26 cellular contexts compared by ENCODE assay signal in the genomic region with DNA sequence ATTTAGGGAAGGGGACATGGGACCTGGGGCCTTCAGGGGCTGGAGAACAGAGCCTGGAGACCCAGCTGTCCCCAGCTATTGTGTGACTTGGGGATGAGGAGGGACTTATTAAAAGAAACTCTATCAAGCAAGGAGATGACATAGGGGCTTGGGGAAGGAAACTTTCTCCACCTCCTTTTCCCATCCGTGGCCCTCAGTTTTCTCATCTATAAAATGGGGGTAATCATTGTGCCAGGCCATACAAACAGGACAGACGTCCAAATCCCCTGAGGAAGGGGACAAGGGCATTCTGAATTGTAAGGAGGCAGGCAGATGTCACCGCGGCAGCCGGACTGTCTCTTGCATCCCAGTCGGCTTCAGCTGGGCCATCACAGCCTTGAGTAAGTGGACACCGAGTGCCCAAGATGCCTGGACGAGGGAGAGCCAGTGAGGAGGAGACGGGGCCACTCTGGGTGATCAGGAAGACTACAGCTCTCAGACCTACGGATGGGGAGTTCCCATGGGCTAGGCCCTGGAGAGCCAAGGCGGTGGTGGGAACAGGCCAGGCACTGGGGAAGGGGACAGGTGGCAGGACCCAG. TPM values are rescaled to one million over a fixed set of nuclear protein-coding genes. Genes with fewer than 3 reads are reported as not detected.
DNase-seq lines count a peak whose midpoint lies in the region; ATAC-seq and TF ChIP-seq lines count a peak whose summit lies in the region.
"Had no signal": no experiment of that assay in that cellular context is flagged by ENCODE, and none has a peak within 500 bp of the region (broad histone marks: within the 10 kb centered on the region; RNA-seq: fewer than 3 reads in every experiment).

No MANE protein-coding gene starts in this region.

- peaks cover 0 to 4% of the 10 kb centered on the region in 2 donors for H3K36me3 Mint-ChIP-seq in CD4-positive, alpha-beta memory T cell
- H3K36me3 Mint-ChIP-seq in GM23338 (ENCODE audit: low read depth) (peaks cover 9% of the 10 kb centered on the region; the same call in 2 of the 3 replicates), nephron (ENCODE audit: low read depth) (no peaks in the 10 kb centered on the region)
- H3K36me3 Mint-ChIP-seq in activated T-helper 2 cell treated with anti-CD3 and anti-CD28 coated beads, Interferon-gamma antibody, Interleukin-2, Interleukin-4, amounts not matched to agents 10 μg/mL and 5 μg/mL and 100 μg/mL, durations not matched to agents 14 hours and 24 hours and 36 hours (ENCODE audit: low read depth): peaks cover 6% of the 10 kb centered on the region
- peaks cover 5% of the 10 kb centered on the region for H3K36me3 Mint-ChIP-seq in activated CD4-positive, alpha-beta T cell treated with anti-CD3 and anti-CD28 coated beads for 36 hours (ENCODE audit: low read depth)

- H3K4me1 Mint-ChIP-seq in CD4-positive, alpha-beta memory T cell: peaks cover 11 to 52% (median 32%) of the 10 kb centered on the region in 4 donors
- H3K4me1 Mint-ChIP-seq in GM23338 (peaks cover 44% of the 10 kb centered on the region), nephron (peaks cover 9% of the 10 kb centered on the region)
- H3K4me1 Mint-ChIP-seq in activated T-helper 2 cell treated with anti-CD3 and anti-CD28 coated beads, Interferon-gamma antibody, Interleukin-2, Interleukin-4, amounts not matched to agents 10 μg/mL and 5 μg/mL and 100 μg/mL, durations not matched to agents 14 hours and 24 hours and 36 hours (ENCODE audit: low read depth): peaks cover 15% of the 10 kb centered on the region
- peaks cover 25% of the 10 kb centered on the region for H3K4me1 Mint-ChIP-seq in activated CD4-positive, alpha-beta T cell treated with anti-CD3 and anti-CD28 coated beads for 36 hours

- CTCF ChIA-PET in CD4-positive, alpha-beta memory T cell (lab: Charles Lee; ENCODE audit: partially characterized antibody): interaction anchor here (1.6 to 13.4 kb wide), 5 partner anchors 9 to 615 kb away, joined by 3 to 165 read pairs (median 22); a partner anchor contains a TSS
- CTCF ChIA-PET in activated CD4-positive, alpha-beta T cell treated with anti-CD3 and anti-CD28 coated beads for 36 hours (lab: Charles Lee): interaction anchor here (0.5 to 5.1 kb wide), 6 partner anchors 12 to 267 kb away, joined by 3 to 34 read pairs (median 4); a partner anchor contains a TSS

- peaks cover 21% of the 10 kb centered on the region for H3F3A ChIP-seq in GM23338 (replicated peaks; ENCODE audit: low read depth)

- H3K79me2 ChIP-seq in GM23338 (replicated peaks; ENCODE audit: insufficient read depth): peaks cover 20% of the 10 kb centered on the region

- H3K9me2 ChIP-seq in GM23338 (ENCODE audit: insufficient read depth): no peaks in the 10 kb centered on the region

- H3K27me3 ChIP-seq in CD4-positive, alpha-beta memory T cell (ENCODE audit: insufficient read depth, low read length): no peaks in the 10 kb centered on the region
- no peaks in the 10 kb centered on the region for H3K27me3 ChIP-seq in GM23338 (ENCODE audit: insufficient read depth)

- H3K9me3 Mint-ChIP-seq in CD4-positive, alpha-beta memory T cell: no peaks in the 10 kb centered on the region
- H3K9me3 Mint-ChIP-seq in GM23338: no peaks in the 10 kb centered on the region; the same call in 2 of the 3 replicates
- no peaks in the 10 kb centered on the region for H3K9me3 Mint-ChIP-seq in activated T-helper 2 cell treated with anti-CD3 and anti-CD28 coated beads, Interferon-gamma antibody, Interleukin-2, Interleukin-4, amounts not matched to agents 10 μg/mL and 5 μg/mL and 100 μg/mL, durations not matched to agents 14 hours and 24 hours and 36 hours
- no peaks in the 10 kb centered on the region for H3K9me3 Mint-ChIP-seq in nephron
- H3K9me3 Mint-ChIP-seq in activated CD4-positive, alpha-beta T cell treated with anti-CD3 and anti-CD28 coated beads for 36 hours (ENCODE audit: low read depth): no peaks in the 10 kb centered on the region
- H3K9me3 Mint-ChIP-seq: activated B cell treated with CpG ODN at 0.5 μM for 24 hours had no signal

- H3K4me2 ChIP-seq in GM23338: peak overlapping the region; percentile 93

- H4K20me1 ChIP-seq in GM23338 (replicated peaks; ENCODE audit: insufficient read depth): peaks cover 7% of the 10 kb centered on the region; the same call in 1 of the 2 replicates

- POLR2A ChIA-PET in CD4-positive, alpha-beta memory T cell (lab: Charles Lee; ENCODE audit: partially characterized antibody): interaction anchor here (0.9 to 8.1 kb wide), 5 partner anchors 12 to 78 kb away, joined by 3 to 73 read pairs (median 27); a partner anchor contains a TSS
- POLR2A ChIA-PET in activated CD4-positive, alpha-beta T cell treated with anti-CD3 and anti-CD28 coated beads for 36 hours (lab: Charles Lee): interaction anchor here (0.6 kb wide), 1 partner anchor 79 kb away, joined by 3 read pairs; no protein-coding TSS in a partner anchor

- H3K27ac Mint-ChIP-seq in CD4-positive, alpha-beta memory T cell: peak overlapping the region in 5 of 7 donors; percentile 3 to 72 (median 69)
- H3K27ac Mint-ChIP-seq in GM23338 (no peak overlapping the region), nephron (no peak overlapping the region)
- no peak overlapping the region for H3K27ac Mint-ChIP-seq in activated T-helper 2 cell treated with anti-CD3 and anti-CD28 coated beads, Interferon-gamma antibody, Interleukin-2, Interleukin-4, amounts not matched to agents 10 μg/mL and 5 μg/mL and 100 μg/mL, durations not matched to agents 14 hours and 24 hours and 36 hours
- H3K27ac Mint-ChIP-seq in activated CD4-positive, alpha-beta T cell treated with anti-CD3 and anti-CD28 coated beads for 36 hours: no peak overlapping the region
- H3K27ac Mint-ChIP-seq: activated B cell treated with CpG ODN at 0.5 μM for 24 hours had no signal

- H2AFZ ChIP-seq in GM23338: no peak overlapping the region

- H3K36me3 ChIP-seq in CD4-positive, alpha-beta memory T cell (ENCODE audit: insufficient read depth, low read length): peaks cover 3% of the 10 kb centered on the region
- peaks cover 8% of the 10 kb centered on the region; the same call in 1 of the 2 replicates for H3K36me3 ChIP-seq in GM23338 (ENCODE audit: insufficient read depth)
- H3K36me3 ChIP-seq: left lung, tibial artery had no signal

- TF ChIP-seq CTCF in GM23338 (conservative IDR thresholded peaks at IDR 0.05; ENCODE audit: low read depth in 2 of 2) (no peak), nephron (IDR thresholded peaks at IDR 0.05; ENCODE audit: unreplicated experiment in 3 of 3) (no peak)

- intact Hi-C loops in CD4-positive, alpha-beta memory T cell (cut with micrococcal nuclease): no loop called here
- intact Hi-C loops in activated T-helper 2 cell treated with anti-CD3 and anti-CD28 coated beads, Interferon-gamma antibody, Interleukin-2, Interleukin-4, amounts not matched to agents 10 μg/mL and 5 μg/mL and 100 μg/mL, durations not matched to agents 14 hours and 24 hours and 36 hours (cut with micrococcal nuclease): no loop called here
- intact Hi-C loops in activated CD4-positive, alpha-beta T cell treated with anti-CD3 and anti-CD28 coated beads for 36 hours (cut with DNase I, micrococcal nuclease): loop anchor here in 1 of 2 experiments (5.0 kb wide), 3 partner anchors 240 to 555 kb away; a partner anchor contains a TSS

- H3K27ac ChIP-seq in CD4-positive, alpha-beta memory T cell (ENCODE audit: low read depth, low read length): no peak overlapping the region
- no peak overlapping the region for H3K27ac ChIP-seq in GM23338 (ENCODE audit: low read depth)
- H3K27ac ChIP-seq: heart right ventricle, left lung, psoas muscle, tibial artery had no signal

- H3K4me3 Mint-ChIP-seq in CD4-positive, alpha-beta memory T cell: peak overlapping the region in 5 of 8 donors; percentile 22 to 74 (median 54)
- H3K4me3 Mint-ChIP-seq in GM23338 (peak overlapping the region; percentile 42; the same call in 1 of the 3 replicates), nephron (peak overlapping the region; percentile 22 to 70 (median 47))
- peak overlapping the region; percentile 47 for H3K4me3 Mint-ChIP-seq in activated T-helper 2 cell treated with anti-CD3 and anti-CD28 coated beads, Interferon-gamma antibody, Interleukin-2, Interleukin-4, amounts not matched to agents 10 μg/mL and 5 μg/mL and 100 μg/mL, durations not matched to agents 14 hours and 24 hours and 36 hours (ENCODE audit: low read depth)
- no peak overlapping the region for H3K4me3 Mint-ChIP-seq in activated CD4-positive, alpha-beta T cell treated with anti-CD3 and anti-CD28 coated beads for 36 hours

- H3K4me1 ChIP-seq in CD4-positive, alpha-beta memory T cell (ENCODE audit: insufficient read depth, low read length): peaks cover 33% of the 10 kb centered on the region
- H3K4me1 ChIP-seq in GM23338 (ENCODE audit: insufficient read depth): peaks cover 37% of the 10 kb centered on the region

- H3K4me3 ChIP-seq in CD4-positive, alpha-beta memory T cell (ENCODE audit: low read length in 2 of 2): no peak overlapping the region
- no peak overlapping the region for H3K4me3 ChIP-seq in GM23338
- H3K4me3 ChIP-seq: heart right ventricle, left lung, psoas muscle, tibial artery had no signal

- DNase-seq in CD4-positive, alpha-beta memory T cell: no peak
- DNase-seq in GM23338 (ENCODE audit: low spot score): no peak
- no peak for DNase-seq in activated T-helper 2 cell treated with anti-CD3 and anti-CD28 coated beads, Interferon-gamma antibody, Interleukin-2, Interleukin-4, amounts not matched to agents 10 μg/mL and 5 μg/mL and 100 μg/mL, durations not matched to agents 14 hours and 24 hours and 36 hours (ENCODE audit: low spot score)
- DNase-seq in cerebellar cortex (ENCODE audit: low spot score): no peak
- DNase-seq in erythroblast (lab: John Stamatoyannopoulos, UW): no peak
- no peak for DNase-seq in activated CD4-positive, alpha-beta T cell treated with anti-CD3 and anti-CD28 coated beads for 36 hours
- DNase-seq: activated B cell treated with CpG ODN at 0.5 μM for 24 hours; activated CD4-positive, alpha-beta T cell treated with anti-CD3 and anti-CD28 coated beads, Interleukin-2, amount 50 U/mL, for 48 hours; activated effector memory CD4-positive, alpha-beta T cell treated with anti-CD3 and anti-CD28 coated beads, Interleukin-2, amount 50 U/mL, for 16 hours; central memory CD4-positive, alpha-beta T cell; COR-L47; DMS79 treated with DMSO at 0.1 percent for 48 hours; heart right ventricle; left lung; NCI-H1105; NCI-H2081; NCI-H510A; RPMI8226; small intestine; stimulated activated CD4-positive, alpha-beta T cell treated with anti-CD3 and anti-CD28 coated beads, Interleukin-2, amount 100 ng/mL, for 24 hours; stimulated activated naive CD4-positive, alpha-beta T cell treated with Interleukin-2 at 50 U/mL for 16 hours; tibial artery had no signal

- no peaks in the 10 kb centered on the region for H3K9me3 ChIP-seq in CD4-positive, alpha-beta memory T cell (ENCODE audit: control insufficient read depth in 1 of 2, low read length in 2 of 2)
- H3K9me3 ChIP-seq: heart right ventricle, left lung, psoas muscle, tibial artery had no signal

- TF ChIP-seq POLR2A in erythroblast (IDR thresholded peaks at IDR 0.05; ENCODE audit: low read length): no peak

- H3K27me3 Mint-ChIP-seq in CD4-positive, alpha-beta memory T cell: no peaks in the 10 kb centered on the region
- peaks cover 28% of the 10 kb centered on the region for H3K27me3 Mint-ChIP-seq in GM23338 (ENCODE audit: insufficient read depth, low read depth, poor library complexity)
- peaks cover 17% of the 10 kb centered on the region for H3K27me3 Mint-ChIP-seq in activated T-helper 2 cell treated with anti-CD3 and anti-CD28 coated beads, Interferon-gamma antibody, Interleukin-2, Interleukin-4, amounts not matched to agents 10 μg/mL and 5 μg/mL and 100 μg/mL, durations not matched to agents 14 hours and 24 hours and 36 hours (ENCODE audit: low read depth)
- H3K27me3 Mint-ChIP-seq in nephron (ENCODE audit: low read depth): peaks cover 69% of the 10 kb centered on the region
- H3K27me3 Mint-ChIP-seq in activated CD4-positive, alpha-beta T cell treated with anti-CD3 and anti-CD28 coated beads for 36 hours: no peaks in the 10 kb centered on the region
- H3K27me3 Mint-ChIP-seq: activated B cell treated with CpG ODN at 0.5 μM for 24 hours had no signal

- no peak for ATAC-seq in GM23338
- ATAC-seq in HG03025 (IDR thresholded peaks at IDR 0.05; ENCODE audit: low FRiP score, unreplicated experiment): no peak
- ATAC-seq in activated CD4-positive, alpha-beta T cell treated with anti-CD3 and anti-CD28 coated beads for 36 hours: no peak
- ATAC-seq: heart right ventricle, left lung, psoas muscle had no signal

RNA-seq across cellular contexts. Expression of a gene that starts 1.9 kb away (rescaled TPM):
- 1 to 10 TPM; 4.4 to 5.1 TPM for total RNA-seq in CD4-positive, alpha-beta memory T cell
- polyA plus RNA-seq in CD4-positive, alpha-beta memory T cell: 1 to 10 TPM; 4.1 to 7.5 TPM
- 44.4 and 45.4 TPM in 2 replicates for total RNA-seq in GM23338 (2014; rRNA removed; shearing (Covaris generic))
- polyA plus RNA-seq in GM23338 (2016; fragmentation: Nextera tagmentation; extraction: Ambion mirVana): 84.6 and 86.7 TPM in 2 replicates
- 0.41 and 0.48 TPM in 2 replicates for total RNA-seq in activated T-helper 2 cell treated with anti-CD3 and anti-CD28 coated beads, Interferon-gamma antibody, Interleukin-2, Interleukin-4, amounts not matched to agents 10 μg/mL and 5 μg/mL and 100 μg/mL, durations not matched to agents 14 hours and 24 hours and 36 hours
- 1 to 10 TPM; 1.6 to 2.1 TPM for total RNA-seq in activated CD4-positive, alpha-beta T cell treated with anti-CD3 and anti-CD28 coated beads for 36 hours

RNA-seq across cellular contexts. Expression of a gene that starts 2.4 kb away (rescaled TPM):
- 10 to 100 TPM; 56.7 to 56.9 TPM for total RNA-seq in CD4-positive, alpha-beta memory T cell
- polyA plus RNA-seq in CD4-positive, alpha-beta memory T cell: 10 to 100 TPM in 1 of 2 donors, 1 to 10 TPM in 1; 10.0 to 11.0 TPM
- 28.9 and 30.8 TPM in 2 replicates for total RNA-seq in GM23338 (2014; rRNA removed; shearing (Covaris generic))
- 22.0 and 22.3 TPM in 2 replicates for polyA plus RNA-seq in GM23338 (2016; fragmentation: Nextera tagmentation; extraction: Ambion mirVana)
- total RNA-seq in activated T-helper 2 cell treated with anti-CD3 and anti-CD28 coated beads, Interferon-gamma antibody, Interleukin-2, Interleukin-4, amounts not matched to agents 10 μg/mL and 5 μg/mL and 100 μg/mL, durations not matched to agents 14 hours and 24 hours and 36 hours: 18.2 and 19.8 TPM in 2 replicates
- total RNA-seq in activated CD4-positive, alpha-beta T cell treated with anti-CD3 and anti-CD28 coated beads for 36 hours: 10 to 100 TPM; 20.2 to 21.8 TPM

RNA-seq across cellular contexts. Expression of a gene that starts 11.7 kb away (rescaled TPM):
- total RNA-seq in CD4-positive, alpha-beta memory T cell: 1 to 10 TPM; 3.2 to 4.3 TPM
- polyA plus RNA-seq in CD4-positive, alpha-beta memory T cell: 10 to 100 TPM in 1 of 2 donors, 1 to 10 TPM in 1; 9.0 to 12.1 TPM
- 0.58 and 0.90 TPM in 2 replicates for total RNA-seq in GM23338 (2014; rRNA removed; shearing (Covaris generic))
- polyA plus RNA-seq in GM23338 (2016; fragmentation: Nextera tagmentation; extraction: Ambion mirVana): 0.40 and 0.89 TPM in 2 replicates
- total RNA-seq in activated T-helper 2 cell treated with anti-CD3 and anti-CD28 coated beads, Interferon-gamma antibody, Interleukin-2, Interleukin-4, amounts not matched to agents 10 μg/mL and 5 μg/mL and 100 μg/mL, durations not matched to agents 14 hours and 24 hours and 36 hours: 13.5 and 13.8 TPM in 2 replicates
- total RNA-seq in activated CD4-positive, alpha-beta T cell treated with anti-CD3 and anti-CD28 coated beads for 36 hours: 10 to 100 TPM in 1 of 2 experiments, 1 to 10 TPM in 1; 10.0 to 12.0 TPM

RNA-seq across cellular contexts. Expression of a gene that starts 28.7 kb away (rescaled TPM):
- total RNA-seq in CD4-positive, alpha-beta memory T cell: 10 to 100 TPM; 20.7 to 22.7 TPM
- 10 to 100 TPM; 51.5 to 55.1 TPM for polyA plus RNA-seq in CD4-positive, alpha-beta memory T cell
- total RNA-seq in GM23338 (2014; rRNA removed; shearing (Covaris generic)): 474 and 552 TPM in 2 replicates
- 478 and 498 TPM in 2 replicates for polyA plus RNA-seq in GM23338 (2016; fragmentation: Nextera tagmentation; extraction: Ambion mirVana)
- 77.1 and 78.0 TPM in 2 replicates for total RNA-seq in activated T-helper 2 cell treated with anti-CD3 and anti-CD28 coated beads, Interferon-gamma antibody, Interleukin-2, Interleukin-4, amounts not matched to agents 10 μg/mL and 5 μg/mL and 100 μg/mL, durations not matched to agents 14 hours and 24 hours and 36 hours
- total RNA-seq in activated CD4-positive, alpha-beta T cell treated with anti-CD3 and anti-CD28 coated beads for 36 hours: 10 to 100 TPM; 70.4 to 71.5 TPM

RNA-seq across cellular contexts. Expression of a gene that starts 39.2 kb away (rescaled TPM):
- total RNA-seq in CD4-positive, alpha-beta memory T cell: under 1 TPM; 0.17 to 0.23 TPM
- under 1 TPM in 1 of 2 donors, not detected in 1; 0.07 TPM for polyA plus RNA-seq in CD4-positive, alpha-beta memory T cell
- total RNA-seq in GM23338 (2014; rRNA removed; shearing (Covaris generic)): 22.6 and 23.0 TPM in 2 replicates
- polyA plus RNA-seq in GM23338 (2016; fragmentation: Nextera tagmentation; extraction: Ambion mirVana): 7.4 and 7.6 TPM in 2 replicates
- 0.07 TPM in 2 replicates for total RNA-seq in activated T-helper 2 cell treated with anti-CD3 and anti-CD28 coated beads, Interferon-gamma antibody, Interleukin-2, Interleukin-4, amounts not matched to agents 10 μg/mL and 5 μg/mL and 100 μg/mL, durations not matched to agents 14 hours and 24 hours and 36 hours
- total RNA-seq in activated CD4-positive, alpha-beta T cell treated with anti-CD3 and anti-CD28 coated beads for 36 hours: under 1 TPM; 0.02 to 0.04 TPM
- total RNA-seq: fibroblast of villous mesenchyme had no signal

Comparison
In these comparisons a context has a peak if more than half of its experiments do, and no peak if none do; other contexts are left out.
1. H3K27ac Mint-ChIP-seq: peak in CD4-positive, alpha-beta memory T cell (5 of 7); none in GM23338 (single experiment), activated T-helper 2 cell treated with anti-CD3 and anti-CD28 coated beads, Interferon-gamma antibody, Interleukin-2, Interleukin-4, amounts not matched to agents 10 μg/mL and 5 μg/mL and 100 μg/mL, durations not matched to agents 14 hours and 24 hours and 36 hours (single experiment), nephron (0 of 3) and activated CD4-positive, alpha-beta T cell treated with anti-CD3 and anti-CD28 coated beads for 36 hours (single experiment).